ENCODE assay signal across 22 cellular contexts in the genomic region with DNA sequence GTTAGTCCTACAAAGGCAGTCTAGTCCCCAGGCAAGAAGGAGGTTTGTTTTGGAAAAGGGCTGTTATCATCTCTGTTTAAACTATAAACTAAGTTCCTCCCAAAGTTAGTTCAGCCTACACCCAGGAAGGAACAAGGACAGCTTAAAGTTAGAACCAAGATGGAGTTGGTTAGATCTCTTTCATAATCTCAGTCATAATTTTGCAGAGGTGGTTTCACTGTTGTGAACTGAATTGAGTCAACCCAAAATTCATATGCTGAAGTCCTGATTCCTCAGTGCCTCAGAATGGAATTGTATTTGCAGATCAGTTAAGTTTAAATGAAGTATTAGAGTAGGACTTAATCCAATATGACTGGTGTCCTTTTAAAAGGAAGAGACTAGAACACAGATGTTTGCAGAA.
DNase-seq lines count a peak whose midpoint lies in the region; ATAC-seq and TF ChIP-seq lines count a peak whose summit lies in the region.
"Had no signal": no experiment of that assay in that cellular context is flagged by ENCODE, and none has a peak within 500 bp of the region (broad histone marks: within the 10 kb centered on the region; RNA-seq: fewer than 3 reads in every experiment).

No MANE protein-coding gene starts in this region.

- H3K27me3 Mint-ChIP-seq in activated T-cell treated with anti-CD3 and anti-CD28 coated beads, Interleukin-2, amount 50 U/mL, for 72 hours (ENCODE audit: low read depth): peaks cover 39% of the 10 kb centered on the region
- H3K27me3 Mint-ChIP-seq in activated T-cell treated with anti-CD3 and anti-CD28 coated beads, Interleukin-2, amount 50 U/mL, for 24 hours: peaks cover 12% of the 10 kb centered on the region
- H3K27me3 Mint-ChIP-seq in GM23338 (ENCODE audit: insufficient read depth, low read depth, poor library complexity): peaks cover 2% of the 10 kb centered on the region

- H3K36me3 Mint-ChIP-seq in activated T-cell treated with anti-CD3 and anti-CD28 coated beads, Interleukin-2, amount 50 U/mL, for 72 hours (ENCODE audit: insufficient read depth in 2 of 2): peaks cover 0 to 3% of the 10 kb centered on the region in 2 donors
- H3K36me3 Mint-ChIP-seq in activated T-cell treated with anti-CD3 and anti-CD28 coated beads, Interleukin-2, amount 50 U/mL, for 24 hours (ENCODE audit: low read depth): no peaks in the 10 kb centered on the region
- H3K36me3 Mint-ChIP-seq in GM23338 (ENCODE audit: low read depth): peaks cover 7% of the 10 kb centered on the region; the same call in 1 of the 3 replicates
- no peaks in the 10 kb centered on the region for H3K36me3 Mint-ChIP-seq in stimulated activated effector memory CD8-positive, alpha-beta T cell treated with anti-CD3 and anti-CD28 coated beads, Interleukin-12 subunit alpha, Interleukin-12 subunit beta, amount 100 ng/mL, for 72 hours
- H3K36me3 Mint-ChIP-seq: CD8-positive, alpha-beta memory T cell had no signal

- DNase-seq in activated T-cell treated with anti-CD3 and anti-CD28 coated beads, Interleukin-2, amount 50 U/mL, for 72 hours: no peak
- DNase-seq in activated T-cell treated with anti-CD3 and anti-CD28 coated beads, Interleukin-2, amount 50 U/mL, for 24 hours: no peak
- DNase-seq in GM23338 (ENCODE audit: low spot score) (no peak), OCI-M1 (lab: John Stamatoyannopoulos, UW) (peak; percentile 5), foreskin melanocyte (no peak), upper lobe of right lung (no peak)
- no peak for DNase-seq in stimulated activated effector memory CD8-positive, alpha-beta T cell treated with anti-CD3 and anti-CD28 coated beads, Interleukin-12 subunit alpha, Interleukin-12 subunit beta, amount 100 ng/mL, for 72 hours (ENCODE audit: low spot score in 2 of 2)
- DNase-seq: ACHN; AML-193; C1 segment of cervical spinal cord; CD4-positive, alpha-beta T cell; CD8-positive, alpha-beta memory T cell; DMS 273 treated with DMSO at 0.1 percent for 48 hours; DMS79; EL; GDM1; GM23248; HFFc6 had no signal

- H3K4me3 ChIP-seq in GM23338 (no peak overlapping the region), upper lobe of right lung (no peak overlapping the region)
- H3K4me3 ChIP-seq: GM12878, GM23248, HAP-1 had no signal

- H3K9me3 Mint-ChIP-seq in activated T-cell treated with anti-CD3 and anti-CD28 coated beads, Interleukin-2, amount 50 U/mL, for 72 hours: peaks cover 2 to 5% of the 10 kb centered on the region in 2 donors
- no peaks in the 10 kb centered on the region for H3K9me3 Mint-ChIP-seq in activated T-cell treated with anti-CD3 and anti-CD28 coated beads, Interleukin-2, amount 50 U/mL, for 24 hours
- peaks cover 12% of the 10 kb centered on the region for H3K9me3 Mint-ChIP-seq in GM23338
- H3K9me3 Mint-ChIP-seq in stimulated activated effector memory CD8-positive, alpha-beta T cell treated with anti-CD3 and anti-CD28 coated beads, Interleukin-12 subunit alpha, Interleukin-12 subunit beta, amount 100 ng/mL, for 72 hours: no peaks in the 10 kb centered on the region

- no peak for TF ChIP-seq CTCF in GM23338 (conservative IDR thresholded peaks at IDR 0.05; ENCODE audit: low read depth in 2 of 2)
- no peak for TF ChIP-seq CTCF in upper lobe of right lung (IDR thresholded peaks at IDR 0.05)

- H3K9me3 ChIP-seq in upper lobe of right lung: no peaks in the 10 kb centered on the region

- no peaks in the 10 kb centered on the region for H3K36me3 ChIP-seq in GM23338 (ENCODE audit: insufficient read depth)
- H3K36me3 ChIP-seq in upper lobe of right lung: no peaks in the 10 kb centered on the region
- H3K36me3 ChIP-seq: HAP-1 had no signal

- no peak overlapping the region for H3K4me3 Mint-ChIP-seq in activated T-cell treated with anti-CD3 and anti-CD28 coated beads, Interleukin-2, amount 50 U/mL, for 72 hours
- H3K4me3 Mint-ChIP-seq in activated T-cell treated with anti-CD3 and anti-CD28 coated beads, Interleukin-2, amount 50 U/mL, for 24 hours: no peak overlapping the region
- H3K4me3 Mint-ChIP-seq in GM23338: no peak overlapping the region
- H3K4me3 Mint-ChIP-seq in stimulated activated effector memory CD8-positive, alpha-beta T cell treated with anti-CD3 and anti-CD28 coated beads, Interleukin-12 subunit alpha, Interleukin-12 subunit beta, amount 100 ng/mL, for 72 hours: no peak overlapping the region
- H3K4me3 Mint-ChIP-seq: CD4-positive, alpha-beta T cell; CD8-positive, alpha-beta memory T cell; HFFc6 had no signal

- H3K27ac Mint-ChIP-seq in activated T-cell treated with anti-CD3 and anti-CD28 coated beads, Interleukin-2, amount 50 U/mL, for 72 hours: no peak overlapping the region
- H3K27ac Mint-ChIP-seq in activated T-cell treated with anti-CD3 and anti-CD28 coated beads, Interleukin-2, amount 50 U/mL, for 24 hours: no peak overlapping the region
- H3K27ac Mint-ChIP-seq in GM23338: no peak overlapping the region
- H3K27ac Mint-ChIP-seq in stimulated activated effector memory CD8-positive, alpha-beta T cell treated with anti-CD3 and anti-CD28 coated beads, Interleukin-12 subunit alpha, Interleukin-12 subunit beta, amount 100 ng/mL, for 72 hours: no peak overlapping the region
- H3K27ac Mint-ChIP-seq: CD4-positive, alpha-beta T cell; CD8-positive, alpha-beta memory T cell; HFFc6 had no signal

- no peak overlapping the region for H3K4me2 ChIP-seq in GM23338

- no peaks in the 10 kb centered on the region for H3K79me2 ChIP-seq in GM23338 (replicated peaks; ENCODE audit: insufficient read depth)

- peak; percentile 62 to 83 for ATAC-seq in activated T-cell treated with anti-CD3 and anti-CD28 coated beads, Interleukin-2, amount 50 U/mL, for 72 hours (replicated peaks in 1 of 2)
- no peak for ATAC-seq in GM23338
- ATAC-seq in stimulated activated effector memory CD8-positive, alpha-beta T cell treated with anti-CD3 and anti-CD28 coated beads, Interleukin-12 subunit alpha, Interleukin-12 subunit beta, amount 100 ng/mL, for 72 hours: peak; percentile 39
- no peak for ATAC-seq in GM21786 (IDR thresholded peaks at IDR 0.05; ENCODE audit: unreplicated experiment)
- ATAC-seq in upper lobe of right lung: no peak
- ATAC-seq: GM12878 had no signal

- H3K27me3 ChIP-seq in GM23338 (ENCODE audit: insufficient read depth): no peaks in the 10 kb centered on the region
- no peaks in the 10 kb centered on the region for H3K27me3 ChIP-seq in upper lobe of right lung

- H2AFZ ChIP-seq in GM23338: 0 out of 2 replicates have a peak overlapping the region, but pooled peaks have one; percentile 14
- H2AFZ ChIP-seq: GM23248 had no signal

- no peaks in the 10 kb centered on the region for H4K20me1 ChIP-seq in GM23338 (replicated peaks; ENCODE audit: insufficient read depth)

- H3K4me1 Mint-ChIP-seq in activated T-cell treated with anti-CD3 and anti-CD28 coated beads, Interleukin-2, amount 50 U/mL, for 72 hours (ENCODE audit: low read depth): peaks cover 10% of the 10 kb centered on the region
- no peaks in the 10 kb centered on the region for H3K4me1 Mint-ChIP-seq in activated T-cell treated with anti-CD3 and anti-CD28 coated beads, Interleukin-2, amount 50 U/mL, for 24 hours (ENCODE audit: low read depth)
- H3K4me1 Mint-ChIP-seq in GM23338: peaks cover 8% of the 10 kb centered on the region
- H3K4me1 Mint-ChIP-seq in stimulated activated effector memory CD8-positive, alpha-beta T cell treated with anti-CD3 and anti-CD28 coated beads, Interleukin-12 subunit alpha, Interleukin-12 subunit beta, amount 100 ng/mL, for 72 hours: peaks cover 1% of the 10 kb centered on the region
- H3K4me1 Mint-ChIP-seq: CD8-positive, alpha-beta memory T cell had no signal

- peaks cover 1% of the 10 kb centered on the region; the same call in 1 of the 2 replicates for H3K9me2 ChIP-seq in GM23338 (ENCODE audit: insufficient read depth)

- intact Hi-C loops in upper lobe of right lung (cut with DNase I): no loop called here

- no peaks in the 10 kb centered on the region for H3F3A ChIP-seq in GM23338 (replicated peaks; ENCODE audit: low read depth)

- H3K27ac ChIP-seq in GM23338 (ENCODE audit: low read depth) (no peak overlapping the region), upper lobe of right lung (no peak overlapping the region)
- H3K27ac ChIP-seq: 22Rv1, GM23248 had no signal

- H3K4me1 ChIP-seq in GM23338 (ENCODE audit: insufficient read depth): peaks cover 6% of the 10 kb centered on the region; the same call in 1 of the 2 replicates
- peaks cover 2% of the 10 kb centered on the region for H3K4me1 ChIP-seq in upper lobe of right lung

TF ChIP-seq in GM23338, 12 proteins besides CTCF, POLR2A, EP300 and RAD21:
- TF ChIP-seq NANOG (IDR thresholded peaks at IDR 0.05; ENCODE audit: borderline replicate concordance): no peak
- no peak for TF ChIP-seq STAT1 (IDR thresholded peaks at IDR 0.05; ENCODE audit: unreplicated experiment)
- TF ChIP-seq CREB1 (CRISPR knock-in tag; IDR thresholded peaks at IDR 0.05; ENCODE audit: low read depth): no peak
- TF ChIP-seq EZH2phosphoT487 (IDR thresholded peaks at IDR 0.05; ENCODE audit: unreplicated experiment): no peak

Comparison
In these comparisons a context has a peak if more than half of its experiments do, and no peak if none do; other contexts are left out.
1. ATAC-seq: peak in activated T-cell treated with anti-CD3 and anti-CD28 coated beads, Interleukin-2, amount 50 U/mL, for 72 hours (2 of 2) and stimulated activated effector memory CD8-positive, alpha-beta T cell treated with anti-CD3 and anti-CD28 coated beads, Interleukin-12 subunit alpha, Interleukin-12 subunit beta, amount 100 ng/mL, for 72 hours (single experiment); none in GM23338 (single experiment), GM21786 (single experiment) and upper lobe of right lung (single experiment).